In genomic region chr7:157009778-157010587, GRCh38 we compare ENCODE assay signal across 1 cellular context.
TF ChIP-seq lines count a peak whose summit lies in the region.

No MANE protein-coding gene starts in this region.

TF ChIP-seq in K562, 482 proteins besides CTCF, POLR2A, EP300 and RAD21 (continued from another document and continues in another):
- TF ChIP-seq SIN3B (IDR thresholded peaks at IDR 0.05; ENCODE audit: low read depth) (no peak), NR1H2 (CRISPR knock-in tag; IDR thresholded peaks at IDR 0.05) (no peak), MCM5 (IDR thresholded peaks at IDR 0.05; ENCODE audit: low read depth) (no peak), E2F8 (IDR thresholded peaks at IDR 0.05; ENCODE audit: low read depth, partially characterized antibody) (no peak), ARHGAP35 (IDR thresholded peaks at IDR 0.05; ENCODE audit: partially characterized antibody) (no peak), CGGBP1 (CRISPR knock-in tag; IDR thresholded peaks at IDR 0.05) (0 out of 2 replicates have a peak, but pooled peaks have one; percentile 7), RREB1 (CRISPR knock-in tag; IDR thresholded peaks at IDR 0.05) (0 out of 2 replicates have a peak, but pooled peaks have one; percentile 2), ZNF609 (CRISPR knock-in tag; IDR thresholded peaks at IDR 0.05; ENCODE audit: borderline replicate concordance) (no peak), RBM17 (IDR thresholded peaks at IDR 0.05; ENCODE audit: borderline replicate concordance, low read depth, low read length) (no peak), E2F6 (IDR thresholded peaks at IDR 0.05; ENCODE audit: borderline replicate concordance in 1 of 2, extremely low read depth in 1 of 2, insufficient read depth in 1 of 2, insufficient read length in 1 of 2, low read depth in 1 of 2, low read length in 1 of 2, poor library complexity in 1 of 2, severe bottlenecking in 1 of 2) (peak; percentile 41 to 55), ZBTB7A (IDR thresholded peaks at IDR 0.05; ENCODE audit: borderline replicate concordance, control insufficient read depth, low read depth, low read length) (no peak; the same call in 1 of the 2 replicates), SPI1 (IDR thresholded peaks at IDR 0.05; ENCODE audit: borderline replicate concordance, low read depth, low read length) (no peak), ZNF766 (CRISPR knock-in tag; conservative IDR thresholded peaks at IDR 0.05) (0 out of 2 replicates have a peak, but pooled peaks have one; percentile 44), TCF7 (IDR thresholded peaks at IDR 0.05; ENCODE audit: borderline replicate concordance) (no peak), LCOR (CRISPR knock-in tag; IDR thresholded peaks at IDR 0.05) (peak; percentile 59; the same call in 1 of the 2 replicates), ZNF24 (IDR thresholded peaks at IDR 0.05) (no peak), PCBP1 (IDR thresholded peaks at IDR 0.05; ENCODE audit: low read depth, low read length, poor library complexity, severe bottlenecking) (peak; percentile 35), UBTF (IDR thresholded peaks at IDR 0.05; ENCODE audit: borderline replicate concordance in 1 of 2, low read depth in 2 of 2, low read length in 2 of 2) (0 out of 4 replicates have a peak, but pooled peaks of 1 of the 2 experiments have one; percentile 24), HOXB6 (CRISPR knock-in tag; IDR thresholded peaks at IDR 0.05; ENCODE audit: borderline replicate concordance) (no peak), CHD1 (IDR thresholded peaks at IDR 0.05; ENCODE audit: low read length) (no peak), FOXM1 (IDR thresholded peaks at IDR 0.05; ENCODE audit: low read depth) (no peak), FOXM1 (CRISPR knock-in tag; IDR thresholded peaks at IDR 0.05; ENCODE audit: low read depth) (0 out of 2 replicates have a peak, but pooled peaks have one; percentile 6), ZBTB1 (CRISPR knock-in tag; IDR thresholded peaks at IDR 0.05; ENCODE audit: borderline replicate concordance, low read depth) (peak; percentile 52; the same call in 1 of the 2 replicates), THAP7 (CRISPR knock-in tag; IDR thresholded peaks at IDR 0.05) (peak; percentile 12; the same call in 1 of the 2 replicates), PHF21A (IDR thresholded peaks at IDR 0.05; ENCODE audit: borderline replicate concordance, low read depth) (peak; percentile 70; the same call in 1 of the 2 replicates), PREB (CRISPR knock-in tag; IDR thresholded peaks at IDR 0.05) (0 out of 2 replicates have a peak, but pooled peaks have one; percentile 72), SMAD1 (IDR thresholded peaks at IDR 0.05; ENCODE audit: low read depth, low read length, partially characterized antibody) (no peak), HMGXB4 (CRISPR knock-in tag; IDR thresholded peaks at IDR 0.05) (no peak), NKRF (IDR thresholded peaks at IDR 0.05; ENCODE audit: borderline replicate concordance) (no peak), HDAC1 (IDR thresholded peaks at IDR 0.05) (peak in 1 of 2 experiments; percentile 34; a peak in 1 of 4 replicates)
